ENCODE assay signal across 13 cellular contexts in the genomic region with DNA sequence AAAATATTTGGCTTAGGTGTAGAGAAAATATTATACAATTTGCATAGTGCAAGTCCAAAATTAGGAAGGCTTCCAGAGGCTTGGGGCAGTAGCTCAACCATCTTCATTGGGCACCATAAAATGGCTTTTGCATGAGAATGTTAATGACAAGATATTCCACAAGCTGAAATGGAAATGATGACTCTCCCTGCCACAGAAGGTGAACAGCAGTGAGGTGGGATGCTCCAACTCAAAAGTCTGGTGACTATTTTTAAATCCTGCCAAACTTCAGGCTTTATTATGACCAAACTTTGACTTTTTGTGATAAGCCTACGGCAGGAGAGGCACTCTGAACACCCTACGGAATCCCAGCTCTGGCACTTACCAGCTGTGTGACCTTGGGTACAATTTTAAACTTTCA.
"Had no signal": no experiment of that assay in that cellular context is flagged by ENCODE, and none has a peak within 500 bp of the region (broad histone marks: within the 10 kb centered on the region; RNA-seq: fewer than 3 reads in every experiment).

No MANE protein-coding gene starts in this region.

- H3K4me3 ChIP-seq: gastroesophageal sphincter, heart right ventricle, lung had no signal

- H3K36me3 ChIP-seq: gastroesophageal sphincter had no signal

- H3K36me3 Mint-ChIP-seq: mesothelial cell of epicardium had no signal

- H3K9me3 ChIP-seq: gastroesophageal sphincter, heart right ventricle had no signal

- H3K27me3 ChIP-seq: gastroesophageal sphincter, heart right ventricle had no signal

- H3K27me3 Mint-ChIP-seq: type B pancreatic cell had no signal

- ATAC-seq: gastroesophageal sphincter, heart right ventricle, SK-N-SH treated with all-trans-retinoic acid at 6 μM for 48 hours had no signal

- DNase-seq: activated CD4-positive, alpha-beta T cell treated with anti-CD3 and anti-CD28 coated beads for 48 hours; activated naive CD4-positive, alpha-beta T cell treated with Interleukin-2 at 50 U/mL for 16 hours; amniotic stem cell; heart right ventricle; retina; SHP77; stimulated activated CD4-positive, alpha-beta T cell treated with anti-CD3 and anti-CD28 coated beads, Interleukin-4, amount 100 ng/mL, for 1 hour; stimulated activated naive CD4-positive, alpha-beta T cell treated with Interleukin-2 at 50 U/mL for 16 hours had no signal

- H3K27ac Mint-ChIP-seq: mesothelial cell of epicardium had no signal

- H3K4me3 Mint-ChIP-seq: mesothelial cell of epicardium, type B pancreatic cell had no signal

- H3K9me3 Mint-ChIP-seq: mesothelial cell of epicardium, type B pancreatic cell had no signal
